1 cellular context compared by ENCODE assay signal in the genomic region with DNA sequence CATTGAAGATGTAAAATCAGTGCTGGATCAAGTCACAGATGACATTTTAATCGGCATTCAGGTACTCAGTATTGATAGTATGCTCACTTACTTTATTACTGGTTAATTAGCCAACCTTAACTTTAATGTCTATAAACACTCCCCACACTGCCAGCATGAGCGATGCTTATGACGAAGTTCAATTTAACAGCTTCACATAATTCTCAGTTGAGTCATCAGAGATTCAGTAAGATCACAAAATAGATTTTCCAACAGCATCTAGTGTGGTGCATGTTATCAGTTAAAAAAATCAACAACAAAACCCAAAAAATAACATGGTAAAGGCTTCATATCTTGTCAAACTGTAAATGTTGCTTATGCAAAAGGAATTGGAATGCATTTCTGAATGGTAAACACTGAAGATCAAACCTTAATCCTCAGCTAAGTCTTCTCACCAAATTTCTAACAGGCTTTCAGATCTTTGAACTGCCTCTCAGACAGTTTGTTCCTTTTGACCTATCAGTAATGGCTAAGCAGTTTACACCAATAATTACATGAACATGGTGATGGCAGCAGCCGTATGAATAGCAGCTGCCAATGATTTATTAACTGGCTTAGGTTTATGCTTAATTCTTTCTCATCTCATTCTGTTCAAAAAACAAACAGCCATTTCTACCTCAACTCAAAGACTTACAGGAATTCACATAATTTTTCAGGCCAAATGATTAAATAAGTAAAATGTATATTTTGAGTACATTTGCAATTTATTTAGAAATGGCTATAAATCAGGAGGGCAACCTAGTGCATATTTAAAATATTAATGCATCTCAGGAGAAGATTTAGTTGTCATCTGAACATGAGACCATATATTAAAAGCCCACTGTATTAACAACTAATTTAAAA.
A peak's percentile ranks its signal among the peaks of the same experiment; 100 is the strongest.
TF ChIP-seq lines count a peak whose summit lies in the region.

No MANE protein-coding gene starts in this region.

TF ChIP-seq in K562, 482 proteins besides CTCF, POLR2A, EP300 and RAD21 (continued from another document):
- TF ChIP-seq ZBTB12 (CRISPR knock-in tag; IDR thresholded peaks at IDR 0.05) = no peak
- TF ChIP-seq NR3C1 (CRISPR knock-in tag; IDR thresholded peaks at IDR 0.05) = no peak
- TF ChIP-seq HDAC2 (IDR thresholded peaks at IDR 0.05) = no peak
- 0 out of 2 replicates have a peak, but pooled peaks have one; percentile 24 for TF ChIP-seq JUN (IDR thresholded peaks at IDR 0.05; ENCODE audit: borderline replicate concordance, low read depth, low read length)
- TF ChIP-seq JUN (CRISPR knock-in tag; IDR thresholded peaks at IDR 0.05; ENCODE audit: borderline replicate concordance) = no peak
- TF ChIP-seq, protein P1, sequence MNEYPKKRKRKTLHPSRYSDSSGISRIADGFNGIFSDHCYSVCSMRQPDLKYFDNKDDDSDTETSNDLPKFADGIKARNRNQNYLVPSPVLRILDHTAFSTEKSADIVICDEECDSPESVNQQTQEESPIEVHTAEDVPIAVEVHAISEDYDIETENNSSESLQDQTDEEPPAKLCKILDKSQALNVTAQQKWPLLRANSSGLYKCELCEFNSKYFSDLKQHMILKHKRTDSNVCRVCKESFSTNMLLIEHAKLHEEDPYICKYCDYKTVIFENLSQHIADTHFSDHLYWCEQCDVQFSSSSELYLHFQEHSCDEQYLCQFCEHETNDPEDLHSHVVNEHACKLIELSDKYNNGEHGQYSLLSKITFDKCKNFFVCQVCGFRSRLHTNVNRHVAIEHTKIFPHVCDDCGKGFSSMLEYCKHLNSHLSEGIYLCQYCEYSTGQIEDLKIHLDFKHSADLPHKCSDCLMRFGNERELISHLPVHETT (CRISPR knock-in tag; conservative IDR thresholded peaks at IDR 0.05 in 1 of 2, IDR thresholded peaks at IDR 0.05 in 1 of 2) = peak in 1 of 2 experiments; percentile 65; a peak in 1 of 4 replicates
